In genomic region chr17:8664426-8665105, GRCh38 we compare ENCODE assay signal across 23 cellular contexts.
"Had no signal": no experiment of that assay in that cellular context is flagged by ENCODE, and none has a peak within 500 bp of the region (broad histone marks: within the 10 kb centered on the region; RNA-seq: fewer than 3 reads in every experiment).

No MANE protein-coding gene starts in this region.

- H3K27me3 ChIP-seq: gastrocnemius medialis, heart left ventricle, left lung, neural progenitor cell, right atrium auricular region, sigmoid colon, upper lobe of left lung had no signal

- H3K79me2 ChIP-seq: parathyroid adenoma had no signal

- H3K36me3 ChIP-seq: gastrocnemius medialis, heart left ventricle, left lung, neural progenitor cell, right atrium auricular region, sigmoid colon, upper lobe of left lung had no signal

- H3K4me3 ChIP-seq: gastrocnemius medialis, heart left ventricle, left lung, mucosa of descending colon, neural progenitor cell, right atrium auricular region, sigmoid colon, upper lobe of left lung had no signal

- DNase-seq: central memory CD4-positive, alpha-beta T cell; effector CD8-positive, alpha-beta T cell; endodermal cell; foreskin fibroblast; gastrocnemius medialis; heart left ventricle; hippocampal formation; left lung; mesenchymal stem cell; mucosa of descending colon; naive B cell; sigmoid colon; stimulated activated CD4-positive, alpha-beta T cell treated with anti-CD3 and anti-CD28 coated beads, Interleukin-4, amount 100 ng/mL, for 4 hours; stimulated activated naive CD8-positive, alpha-beta T cell treated with anti-CD3 and anti-CD28 coated beads, Interleukin-15, Interleukin-2, amounts not matched to agents 100 U/mL and 50 U/mL, for 24 hours; substantia nigra; upper lobe of left lung had no signal

- H3K9ac ChIP-seq: neural progenitor cell, parathyroid adenoma had no signal

- H3K4me2 ChIP-seq: neural progenitor cell had no signal

- H3K4me1 ChIP-seq: gastrocnemius medialis, heart left ventricle, left lung, neural progenitor cell, parathyroid adenoma, right atrium auricular region, sigmoid colon, upper lobe of left lung had no signal

- H3K9me3 ChIP-seq: gastrocnemius medialis, heart left ventricle, left lung, mucosa of descending colon, right atrium auricular region, sigmoid colon, upper lobe of left lung had no signal

- H2AFZ ChIP-seq: neural progenitor cell, parathyroid adenoma had no signal

- ATAC-seq: esophagus mucosa; gastrocnemius medialis; heart left ventricle; left lung; mucosa of descending colon; natural killer cell treated with Interleukin-12 subunit alpha and Interleukin-12 subunit beta and Interleukin-15 and Interleukin-18, amount 100 ng/mL, for 72 hours; stimulated activated memory B cell treated with anti-CD40 and anti-IgM and Interleukin-4, amounts not matched to agents 10 μg/mL and 1 μg/mL and 100 μg/mL, for 72 hours; stimulated activated naive CD8-positive, alpha-beta T cell treated with anti-CD3 and anti-CD28 coated beads, Interleukin-15, Interleukin-2, amounts not matched to agents 100 U/mL and 50 U/mL, for 24 hours had no signal

- H3K27ac ChIP-seq: epithelial cell of prostate, gastrocnemius medialis, heart left ventricle, left lung, neural progenitor cell, parathyroid adenoma, right atrium auricular region, sigmoid colon, upper lobe of left lung had no signal
